8 cellular contexts compared by ENCODE assay signal in the genomic region with DNA sequence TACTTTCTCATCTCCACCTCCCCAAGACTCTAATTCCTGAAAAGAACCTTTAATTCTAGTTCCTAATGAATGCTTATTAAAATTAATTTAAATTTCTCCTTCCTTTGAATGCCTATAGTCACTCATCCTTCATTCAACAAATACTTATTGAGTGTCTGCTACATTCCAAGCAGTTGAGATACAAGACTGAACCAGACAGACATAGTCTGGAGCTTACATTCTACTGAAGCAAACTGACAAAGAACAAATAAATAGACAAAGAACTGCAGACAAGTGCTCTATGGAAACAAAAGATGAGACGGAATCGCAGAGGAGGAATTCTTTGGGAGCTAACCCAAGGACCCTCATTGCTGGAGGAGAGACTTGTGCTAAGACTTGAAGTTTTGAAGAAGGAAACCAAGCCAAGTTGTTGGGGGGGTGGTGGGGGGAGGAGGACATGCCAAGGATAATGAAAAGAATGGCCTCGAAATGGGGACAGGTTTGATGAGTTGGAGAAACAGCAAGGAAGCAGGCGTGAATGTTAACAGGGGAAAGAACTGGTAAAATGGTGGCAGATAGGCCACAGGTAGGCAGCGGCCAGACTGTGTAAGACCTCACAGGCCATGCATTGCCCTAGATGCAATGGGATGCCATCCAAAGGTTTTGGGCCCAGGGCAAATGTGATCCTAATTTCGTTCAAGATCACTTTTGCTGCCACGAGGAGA. TPM values are rescaled to one million over a fixed set of nuclear protein-coding genes. Genes with fewer than 3 reads are reported as not detected.
DNase-seq lines count a peak whose midpoint lies in the region; ATAC-seq, FAIRE-seq and TF ChIP-seq lines count a peak whose summit lies in the region.

No MANE protein-coding gene starts in this region.

- H4K20me1 ChIP-seq in keratinocyte (ENCODE audit: control insufficient read depth, extremely low read depth, insufficient read depth, low read length): no peaks in the 10 kb centered on the region

- peak in 1 of 2 donors; percentile 6 for DNase-seq in cardiac muscle cell (ENCODE audit: low read depth in 1 of 2, low spot score in 1 of 2)
- no peak for DNase-seq in cardiac septum (ENCODE audit: low spot score)
- DNase-seq in keratinocyte (ENCODE audit: low read depth, low spot score): no peak
- no peak for DNase-seq in suprapubic skin (ENCODE audit: low spot score in 2 of 2)

- no peak for TF ChIP-seq CTCF in cardiac muscle cell (IDR thresholded peaks at IDR 0.05; ENCODE audit: low read depth, low read length)
- no peak for TF ChIP-seq CTCF in keratinocyte (optimal IDR thresholded peaks at IDR 0.05 in 1 of 3, IDR thresholded peaks at IDR 0.05 in 1 of 3, conservative IDR thresholded peaks at IDR 0.05 in 1 of 3; ENCODE audit: extremely low read depth in 1 of 3, insufficient read depth in 2 of 3, low read length in 3 of 3)
- TF ChIP-seq CTCF in suprapubic skin (IDR thresholded peaks at IDR 0.05): no peak

- H3K27me3 ChIP-seq in cardiac muscle cell: no peaks in the 10 kb centered on the region
- H3K27me3 ChIP-seq in keratinocyte (ENCODE audit: control insufficient read depth, extremely low read depth, insufficient read depth, low read length): no peaks in the 10 kb centered on the region
- no peaks in the 10 kb centered on the region for H3K27me3 ChIP-seq in suprapubic skin

- FAIRE-seq in keratinocyte (lab: Jason Lieb, UNC): peak; percentile 5

- no peaks in the 10 kb centered on the region for H3K9me1 ChIP-seq in keratinocyte (ENCODE audit: control insufficient read depth, extremely low read depth, insufficient read depth, low read length)

- intact Hi-C loops in cardiac septum (cut with DNase I): loop anchor here (2.0 to 5.0 kb wide), 2 partner anchors 25 to 151 kb away; a partner anchor contains a TSS

- H3K4me3 ChIP-seq in cardiac muscle cell (peak overlapping the region; percentile 89), keratinocyte (ENCODE audit: control insufficient read depth in 2 of 3, extremely low read depth in 1 of 3, insufficient read depth in 2 of 3, low read depth in 1 of 3, low read length in 3 of 3) (peak overlapping the region; percentile 79 to 93 (median 90)), suprapubic skin (peak overlapping the region; percentile 79)

- ATAC-seq in HG02870 (IDR thresholded peaks at IDR 0.05; ENCODE audit: unreplicated experiment): no peak
- no peak for ATAC-seq in HG03159 (IDR thresholded peaks at IDR 0.05; ENCODE audit: unreplicated experiment)
- ATAC-seq in HG03196 (IDR thresholded peaks at IDR 0.05; ENCODE audit: unreplicated experiment): no peak

- 25% methylated on average over 7 of the region's 7 CpGs for WGBS in suprapubic skin

- no peak for TF ChIP-seq POLR2A in suprapubic skin (IDR thresholded peaks at IDR 0.05)

- H3K36me3 ChIP-seq in cardiac muscle cell (peaks cover 32% of the 10 kb centered on the region), keratinocyte (ENCODE audit: control insufficient read depth in 2 of 2, extremely low read depth in 1 of 2, insufficient read depth in 2 of 2, low read length in 2 of 2) (peaks cover 8 to 12% of the 10 kb centered on the region in 2 experiments), suprapubic skin (peaks cover 34% of the 10 kb centered on the region)

- peak overlapping the region; percentile 84 for H3K4me2 ChIP-seq in keratinocyte (ENCODE audit: control insufficient read depth, extremely low read depth, insufficient read depth, low read depth, low read length)

- peak overlapping the region; percentile 96 for H2AFZ ChIP-seq in keratinocyte (ENCODE audit: control insufficient read depth, low read length)

- H3K4me1 ChIP-seq in cardiac muscle cell (ENCODE audit: low read depth) (peaks cover 15% of the 10 kb centered on the region), keratinocyte (ENCODE audit: control insufficient read depth, extremely low read depth, insufficient read depth, low read length) (peaks cover 13% of the 10 kb centered on the region), suprapubic skin (peaks cover 20% of the 10 kb centered on the region)

- H3K27ac ChIP-seq in cardiac muscle cell (peak overlapping the region; percentile 95), angular gyrus (ENCODE audit: low read depth, low read length) (peak overlapping the region; percentile 88), keratinocyte (ENCODE audit: control insufficient read depth, insufficient read depth, low read length) (peak overlapping the region; percentile 85), suprapubic skin (peak overlapping the region; percentile 87)

- dilution Hi-C loops in keratinocyte (cut with MboI; ENCODE audit: extremely low pct_ligation_motif_present, low sequenced_read_pairs): no loop called here

- H3K79me2 ChIP-seq in keratinocyte (ENCODE audit: control insufficient read depth, insufficient read depth, low read length): peaks cover 29% of the 10 kb centered on the region

- no peak for TF ChIP-seq EP300 in suprapubic skin (IDR thresholded peaks at IDR 0.05)

- H3K9me3 ChIP-seq in cardiac muscle cell (ENCODE audit: low read depth) (no peaks in the 10 kb centered on the region), keratinocyte (ENCODE audit: control insufficient read depth, low read depth, low read length) (no peaks in the 10 kb centered on the region), suprapubic skin (no peaks in the 10 kb centered on the region)

- peak overlapping the region; percentile 95 for H3K9ac ChIP-seq in keratinocyte (ENCODE audit: control insufficient read depth, extremely low read depth, insufficient read depth, low read length)

RNA-seq across cellular contexts. Expression of a gene that starts 9.7 kb away (rescaled TPM):
- total RNA-seq in cardiac muscle cell: 31.7 and 47.8 TPM in 2 replicates
- 28.3 and 33.7 TPM in 2 replicates for polyA plus RNA-seq in cardiac muscle cell
- total RNA-seq in cardiac septum: 13.0 TPM
- polyA plus RNA-seq in keratinocyte: 20.8 to 35.6 TPM (median 27.1 TPM) in 3 replicates
- 26.1 TPM for polyA plus RNA-seq in keratinocyte (2011; ENCODE audit: low read depth)
- 12.7 and 24.8 TPM in 2 replicates for polyA plus RNA-seq in keratinocyte (2011; cell fraction: cytosol; rRNA removed)
- polyA plus RNA-seq in keratinocyte (2011; cell fraction: nucleus; rRNA removed): 28.9 and 42.6 TPM in 2 replicates
- polyA plus RNA-seq in keratinocyte (2012; ENCODE audit: low replicate concordance): 21.0 and 31.1 TPM in 2 replicates
- 3.3 to 26.9 TPM (median 17.3 TPM) in 3 replicates for polyA minus RNA-seq in keratinocyte
- 11.7 TPM for polyA minus RNA-seq in keratinocyte (2011; cell fraction: cytosol; rRNA and poly(A)+ RNA removed)
- 19.2 and 30.3 TPM in 2 replicates for polyA minus RNA-seq in keratinocyte (2011; cell fraction: nucleus; rRNA and poly(A)+ RNA removed)
- 10 to 100 TPM; 23.4 to 42.2 (median 24.2) TPM for total RNA-seq in suprapubic skin

RNA-seq across cellular contexts. Expression of a gene that starts 25.8 kb away (rescaled TPM):
- total RNA-seq in cardiac muscle cell (386 and 610 TPM in 2 replicates), cardiac septum (433 TPM), suprapubic skin (100 to 1,000 TPM; 138 to 156 (median 141) TPM)
- polyA plus RNA-seq in cardiac muscle cell (473 and 1,006 TPM in 2 replicates), keratinocyte (447 to 954 TPM (median 865 TPM) in 3 replicates)
- polyA plus RNA-seq in keratinocyte (2011; ENCODE audit: low read depth): 3,505 TPM
- polyA plus RNA-seq in keratinocyte (2011; cell fraction: cytosol; rRNA removed): 228 and 323 TPM in 2 replicates
- polyA plus RNA-seq in keratinocyte (2011; cell fraction: nucleus; rRNA removed): 1,027 and 1,573 TPM in 2 replicates
- polyA plus RNA-seq in keratinocyte (2012; ENCODE audit: low replicate concordance): 425 and 912 TPM in 2 replicates
- 104 to 371 TPM (median 154 TPM) in 3 replicates for polyA minus RNA-seq in keratinocyte
- 166 TPM for polyA minus RNA-seq in keratinocyte (2011; cell fraction: cytosol; rRNA and poly(A)+ RNA removed)
- 332 and 608 TPM in 2 replicates for polyA minus RNA-seq in keratinocyte (2011; cell fraction: nucleus; rRNA and poly(A)+ RNA removed)
